Comparison of ENCODE assay signal across 1 cellular context in genomic region chr10:130973127-130973839, GRCh38.
TF ChIP-seq lines count a peak whose summit lies in the region.

No MANE protein-coding gene starts in this region.

TF ChIP-seq in H1, 55 proteins besides CTCF, POLR2A, EP300 and RAD21:
- TF ChIP-seq RXRA (IDR thresholded peaks at IDR 0.05; ENCODE audit: insufficient read depth, low read depth, low read length) (no peak), YY1 (IDR thresholded peaks at IDR 0.05; ENCODE audit: low read depth, low read length) (no peak), CHD7 (IDR thresholded peaks at IDR 0.05; ENCODE audit: insufficient replicate concordance, low read length) (no peak), KDM5A (IDR thresholded peaks at IDR 0.05; ENCODE audit: low read length) (no peak), SIN3A (conservative IDR thresholded peaks at IDR 0.05 in 1 of 2, IDR thresholded peaks at IDR 0.05 in 1 of 2; ENCODE audit: low read depth in 1 of 2, low read length in 2 of 2) (no peak), EZH2 (IDR thresholded peaks at IDR 0.05; ENCODE audit: low read depth, low read length, severe bottlenecking) (no peak), FOSL1 (IDR thresholded peaks at IDR 0.05; ENCODE audit: insufficient read depth, low read depth, low read length) (no peak), GTF2F1 (IDR thresholded peaks at IDR 0.05; ENCODE audit: borderline replicate concordance, low read depth, low read length) (no peak), CREB1 (IDR thresholded peaks at IDR 0.05) (no peak), USF2 (IDR thresholded peaks at IDR 0.05; ENCODE audit: low read length) (no peak), POLR2AphosphoS5 (IDR thresholded peaks at IDR 0.05; ENCODE audit: low read depth, low read length) (no peak), HDAC2 (IDR thresholded peaks at IDR 0.05; ENCODE audit: borderline replicate concordance in 1 of 2, low read depth in 2 of 2, low read length in 2 of 2) (no peak), SIX5 (IDR thresholded peaks at IDR 0.05; ENCODE audit: low read depth, low read length) (no peak), TAF1 (IDR thresholded peaks at IDR 0.05; ENCODE audit: low read depth, low read length) (no peak), RFX5 (IDR thresholded peaks at IDR 0.05; ENCODE audit: borderline replicate concordance, low read depth, low read length) (no peak), TBP (IDR thresholded peaks at IDR 0.05; ENCODE audit: low read depth, low read length) (no peak), MAFK (IDR thresholded peaks at IDR 0.05; ENCODE audit: low read depth, low read length) (no peak), PHF8 (conservative IDR thresholded peaks at IDR 0.05; ENCODE audit: low read depth, low read length) (no peak), ZNF274 (IDR thresholded peaks at IDR 0.05; ENCODE audit: borderline replicate concordance, extremely low read depth, low read length) (no peak)
